ENCODE assay signal across 11 cellular contexts in the genomic region with DNA sequence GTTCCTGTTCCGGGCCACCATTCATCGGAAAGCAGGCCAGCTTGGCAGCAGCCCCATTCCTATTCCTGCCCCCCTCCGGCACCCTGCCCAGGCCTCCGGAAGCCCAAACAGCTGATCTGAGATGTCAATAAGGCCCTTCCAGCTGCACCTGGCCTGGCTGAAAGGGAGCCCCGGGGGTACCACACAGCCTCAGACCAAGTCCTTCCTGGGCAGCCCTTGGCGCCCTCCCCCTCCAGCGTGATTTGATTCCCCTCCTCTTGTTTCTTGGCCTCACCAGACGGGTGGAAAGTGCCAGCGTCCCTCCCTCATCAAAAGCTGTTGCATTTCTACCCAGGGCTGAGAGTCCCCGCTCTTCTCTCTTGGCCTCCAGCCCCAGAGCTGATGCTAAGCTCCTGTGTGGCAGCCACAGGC.
DNase-seq lines count a peak whose midpoint lies in the region; ATAC-seq, FAIRE-seq and TF ChIP-seq lines count a peak whose summit lies in the region.
"Had no signal": no experiment of that assay in that cellular context is flagged by ENCODE, and none has a peak within 500 bp of the region (broad histone marks: within the 10 kb centered on the region; RNA-seq: fewer than 3 reads in every experiment).

No MANE protein-coding gene starts in this region.

- no peak overlapping the region for H3K23ac ChIP-seq in H9 (ENCODE audit: insufficient read length, low read depth, low read length)

- H3K27ac ChIP-seq in H9 (ENCODE audit: insufficient read length, low read depth, low read length), result no peak overlapping the region
- H3K27ac ChIP-seq: brain microvascular endothelial cell had no signal

- H2BK120ac ChIP-seq in H9 (ENCODE audit: low read depth, low read length, poor library complexity, severe bottlenecking), result no peak overlapping the region

- H4K5ac ChIP-seq in H9 (ENCODE audit: insufficient read length, low read depth, low read length), result no peak overlapping the region

- no peaks in the 10 kb centered on the region; the same call in 1 of the 2 replicates for H3K27me3 Mint-ChIP-seq in H9 (ENCODE audit: low read depth)
- H3K27me3 Mint-ChIP-seq: activated CD4-positive, alpha-beta memory T cell treated with anti-CD3 and anti-CD28 coated beads, Interleukin-2, amount 10 ng/mL, durations not matched to agents 7 days and 5 days had no signal

- H2AK5ac ChIP-seq in H9 (ENCODE audit: insufficient read length, low read length), result no peak overlapping the region

- no peak overlapping the region for H2BK12ac ChIP-seq in H9 (ENCODE audit: insufficient read length, low read depth, low read length)

- no peak overlapping the region for H3K4me2 ChIP-seq in H9 (ENCODE audit: insufficient read depth, insufficient read length, low read length)

- H2BK20ac ChIP-seq in H9 (ENCODE audit: low read depth, low read length, poor library complexity, severe bottlenecking), result no peak overlapping the region

- no peak overlapping the region for H3K9ac ChIP-seq in H9 (ENCODE audit: extremely low read depth, insufficient read length, low read length)

- no peaks in the 10 kb centered on the region for H3K79me2 ChIP-seq in H9 (ENCODE audit: insufficient read depth, low read length)

- no peak overlapping the region for H3K18ac ChIP-seq in H9 (ENCODE audit: insufficient read length, low read depth, low read length)

- no peaks in the 10 kb centered on the region for H3K23me2 ChIP-seq in H9 (ENCODE audit: insufficient read length, low read depth, low read length, poor library complexity, severe bottlenecking)

- H3K4me1 Mint-ChIP-seq in H9, result peaks cover 28 to 46% of the 10 kb centered on the region in 2 experiments

- H2BK15ac ChIP-seq in H9 (ENCODE audit: low read depth, low read length), result no peak overlapping the region

- DNase-seq in H9 (no peak), NCI-H510A treated with DMSO at 0.1 percent for 48 hours (lab: John Stamatoyannopoulos, UW) (peak; percentile 31), head of caudate nucleus (peak; percentile 18 to 84 (median 63)), putamen (ENCODE audit: low spot score) (peak; percentile 63), HuH-7 (ENCODE audit: low spot score) (no peak), frontal cortex (ENCODE audit: low spot score in 2 of 2) (no peak)
- DNase-seq: activated CD4-positive, alpha-beta memory T cell treated with anti-CD3 and anti-CD28 coated beads, Interleukin-2, amount 10 ng/mL, durations not matched to agents 7 days and 5 days; brain microvascular endothelial cell; stimulated activated naive CD4-positive, alpha-beta T cell treated with Interleukin-2 at 50 U/mL for 16 hours had no signal

- intact Hi-C loops in head of caudate nucleus (cut with DNase I), result no loop called here

- no peaks in the 10 kb centered on the region for H3K79me1 ChIP-seq in H9 (ENCODE audit: insufficient read depth, low read depth, low read length, poor library complexity, severe bottlenecking)

- no CpG with 5 or more reads among the region's 10 CpGs for WGBS in H9 (ENCODE audit: extremely low coverage, insufficient read length, low lambda C conversion rate)

- no peak for FAIRE-seq in frontal cortex (lab: Jason Lieb, UNC)

- H4K20me1 ChIP-seq in H9 (ENCODE audit: control insufficient read depth, insufficient read depth, insufficient read length), result no peaks in the 10 kb centered on the region

- no peak for TF ChIP-seq CTCF in H9 (conservative IDR thresholded peaks at IDR 0.05)

- no peak overlapping the region for H3K56ac ChIP-seq in H9 (ENCODE audit: insufficient read length, low read depth, low read length)

- H3K36me3 Mint-ChIP-seq in H9 (ENCODE audit: insufficient read depth in 1 of 3, low read depth in 3 of 3), result no peaks in the 10 kb centered on the region

- H3K27me3 ChIP-seq in H9 (ENCODE audit: insufficient read depth, low read length), result no peaks in the 10 kb centered on the region
- H3K27me3 ChIP-seq: brain microvascular endothelial cell had no signal

- no peaks in the 10 kb centered on the region; a peak in 1 of 5 replicates for H3K9me3 Mint-ChIP-seq in H9
- H3K9me3 Mint-ChIP-seq: activated CD4-positive, alpha-beta memory T cell treated with anti-CD3 and anti-CD28 coated beads, Interleukin-2, amount 10 ng/mL, durations not matched to agents 7 days and 5 days had no signal

- H3K4me1 ChIP-seq in H9 (ENCODE audit: insufficient read depth, low read length), result no peaks in the 10 kb centered on the region; the same call in 1 of the 2 replicates

- no peak overlapping the region for H3T11ph ChIP-seq in H9 (ENCODE audit: low read length)

- H2AFZ ChIP-seq in H9 (ENCODE audit: low read length), result no peak overlapping the region

- no peaks in the 10 kb centered on the region for H3K9me3 ChIP-seq in H9 (ENCODE audit: control insufficient read depth, low read depth, low read length)

- H2BK5ac ChIP-seq in H9 (ENCODE audit: insufficient read length, low read length), result no peak overlapping the region

- no peak overlapping the region for H4K8ac ChIP-seq in H9 (replicated peaks; ENCODE audit: insufficient read length, low read depth, low read length)

- ATAC-seq in HG02884 (IDR thresholded peaks at IDR 0.05; ENCODE audit: unreplicated experiment) (no peak), HG03469 (IDR thresholded peaks at IDR 0.05; ENCODE audit: unreplicated experiment) (no peak)

- no peak overlapping the region; the same call in 1 of the 2 replicates for H3K14ac ChIP-seq in H9 (ENCODE audit: insufficient read depth, low read length)

- H4K91ac ChIP-seq in H9 (ENCODE audit: insufficient read length, low read depth, low read length), result no peak overlapping the region

- H3K27ac Mint-ChIP-seq in H9, result peak overlapping the region; percentile 30 to 96 (median 55); a peak in 3 of 7 replicates

- 0 out of 5 replicates have a peak overlapping the region, but pooled peaks of 1 of the 2 experiments have one; percentile 36 for H3K4me3 Mint-ChIP-seq in H9
- H3K4me3 Mint-ChIP-seq: activated CD4-positive, alpha-beta memory T cell treated with anti-CD3 and anti-CD28 coated beads, Interleukin-2, amount 10 ng/mL, durations not matched to agents 7 days and 5 days had no signal

- no peak overlapping the region for H3K4ac ChIP-seq in H9 (ENCODE audit: low read depth, low read length)

Comparison
In these comparisons a context has a peak if more than half of its experiments do, and no peak if none do; other contexts are left out.
1. DNase-seq: peak in NCI-H510A treated with DMSO at 0.1 percent for 48 hours (single experiment), head of caudate nucleus (42 of 42) and putamen (single experiment); none in H9 (single experiment), HuH-7 (single experiment) and frontal cortex (0 of 2).